9 cellular contexts compared by ENCODE assay signal in genomic region chr5:88094403-88094802, GRCh38.
"Had no signal": no experiment of that assay in that cellular context is flagged by ENCODE, and none has a peak within 500 bp of the region (broad histone marks: within the 10 kb centered on the region; RNA-seq: fewer than 3 reads in every experiment).

No MANE protein-coding gene starts in this region.

- H3K27me3 ChIP-seq: ascending aorta, ovary had no signal

- H3K4me3 ChIP-seq: ascending aorta, ovary had no signal

- H3K4me1 ChIP-seq: ascending aorta had no signal

- ATAC-seq: activated CD4-positive, CD25-positive, alpha-beta regulatory T cell treated with anti-CD3 and anti-CD28 coated beads, Interleukin-2, amount 50 U/mL, for 24 hours; activated naive CD8-positive, alpha-beta T cell treated with anti-CD3 and anti-CD28 coated beads, Interleukin-2, amount 50 U/mL, for 24 hours; esophagus mucosa; stimulated activated effector memory CD8-positive, alpha-beta T cell treated with anti-CD3 and anti-CD28 coated beads, Interleukin-12 subunit alpha, Interleukin-12 subunit beta, amount 100 ng/mL, for 72 hours had no signal

- DNase-seq: activated naive CD4-positive, alpha-beta T cell; activated naive CD8-positive, alpha-beta T cell treated with anti-CD3 and anti-CD28 coated beads, Interleukin-2, amount 50 U/mL, for 24 hours; activated T-cell treated with anti-CD3 and anti-CD28 coated beads for 4 hours; kidney glomerular epithelial cell; ovary had no signal

- H3K36me3 ChIP-seq: ascending aorta, ovary had no signal

- H3K9me3 ChIP-seq: ascending aorta, ovary had no signal

- H3K27ac ChIP-seq: ascending aorta, ovary had no signal
